Comparison of ENCODE assay signal across 20 cellular contexts in the genomic region with DNA sequence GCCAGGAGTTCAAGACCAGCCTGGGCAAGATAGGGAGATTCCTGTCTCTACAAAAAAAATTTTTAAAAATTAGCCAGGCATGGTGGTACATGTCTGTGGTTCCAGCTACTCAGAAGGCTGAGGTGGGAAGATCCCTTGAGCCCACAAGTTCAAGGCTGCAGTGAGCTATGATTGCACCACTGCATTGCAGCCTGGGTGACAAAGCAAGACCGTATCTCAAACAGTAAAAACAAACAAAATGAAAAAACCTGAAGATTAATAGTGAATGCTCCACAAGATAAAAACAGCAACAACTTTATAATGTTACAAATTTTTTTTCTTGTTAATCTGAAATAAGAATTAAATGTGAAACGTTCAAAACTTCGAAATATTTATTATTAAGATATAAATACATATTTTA. TPM values are rescaled to one million over a fixed set of nuclear protein-coding genes. Genes with fewer than 3 reads are reported as not detected.
A peak's percentile ranks its signal among the peaks of the same experiment; 100 is the strongest.
DNase-seq lines count a peak whose midpoint lies in the region; ATAC-seq lines count a peak whose summit lies in the region.
"Had no signal": no experiment of that assay in that cellular context is flagged by ENCODE, and none has a peak within 500 bp of the region (broad histone marks: within the 10 kb centered on the region; RNA-seq: fewer than 3 reads in every experiment).

No MANE protein-coding gene starts in this region.

- peak overlapping the region; percentile 92 for H3K27ac ChIP-seq in CD4-positive, alpha-beta memory T cell (ENCODE audit: low read depth, low read length)
- H3K27ac ChIP-seq: lower lobe of right lung had no signal

- H3K4me1 ChIP-seq in CD4-positive, alpha-beta memory T cell (ENCODE audit: insufficient read depth, low read length) = peaks cover 35% of the 10 kb centered on the region

- POLR2A ChIA-PET in CD4-positive, alpha-beta memory T cell (lab: Charles Lee; ENCODE audit: partially characterized antibody) = interaction anchor here (3.2 to 4.4 kb wide), 10 partner anchors 28 to 577 kb away, joined by 22 to 124 read pairs (median 84); partner anchors contain the start of genes C5orf34, HMGCS1, PAIP1 and ZNF131
- POLR2A ChIA-PET in naive thymus-derived CD8-positive, alpha-beta T cell (lab: Charles Lee) = interaction anchor here (0.7 to 4.3 kb wide), 9 partner anchors 29 to 494 kb away, joined by 3 to 113 read pairs (median 73); partner anchors contain the start of genes ANXA2R, C5orf34, NNT and ZNF131

- intact Hi-C loops in CD4-positive, alpha-beta memory T cell (cut with micrococcal nuclease) = loop anchor here (10.0 kb wide), 1 partner anchor 1318 kb away; the partner anchor contains the start of gene MRPS30

- H3K9me3 Mint-ChIP-seq in activated T-cell treated with anti-CD3 and anti-CD28 coated beads, Interleukin-2, amount 50 U/mL, for 24 hours = no peaks in the 10 kb centered on the region
- H3K9me3 Mint-ChIP-seq in activated T-cell treated with anti-CD3 and anti-CD28 coated beads, Interleukin-2, amount 50 U/mL, for 4 hours = no peaks in the 10 kb centered on the region
- peaks cover 0 to 2% (median 0%) of the 10 kb centered on the region in 8 donors for H3K9me3 Mint-ChIP-seq in CD4-positive, alpha-beta memory T cell
- no peaks in the 10 kb centered on the region for H3K9me3 Mint-ChIP-seq in activated naive CD8-positive, alpha-beta T cell (ENCODE audit: low read depth)
- no peaks in the 10 kb centered on the region for H3K9me3 Mint-ChIP-seq in naive thymus-derived CD8-positive, alpha-beta T cell
- H3K9me3 Mint-ChIP-seq: activated T-helper 2 cell treated with anti-CD3 and anti-CD28 coated beads, Interferon-gamma antibody, Interleukin-2, Interleukin-4, amounts not matched to agents 10 μg/mL and 5 μg/mL and 100 μg/mL, durations not matched to agents 14 hours and 24 hours and 36 hours had no signal

- H3K27me3 ChIP-seq in CD4-positive, alpha-beta memory T cell (ENCODE audit: insufficient read depth, low read length) = no peaks in the 10 kb centered on the region
- H3K27me3 ChIP-seq: BE2C had no signal

- no peaks in the 10 kb centered on the region for H3K9me3 ChIP-seq in CD4-positive, alpha-beta memory T cell (ENCODE audit: control insufficient read depth in 1 of 2, low read length in 2 of 2)
- H3K9me3 ChIP-seq: BE2C, lower lobe of right lung had no signal

- no peak overlapping the region for H3K4me3 ChIP-seq in CD4-positive, alpha-beta memory T cell (ENCODE audit: low read length in 2 of 2)
- H3K4me3 ChIP-seq: lower lobe of right lung had no signal

- H3K4me1 Mint-ChIP-seq in activated T-cell treated with anti-CD3 and anti-CD28 coated beads, Interleukin-2, amount 50 U/mL, for 24 hours (ENCODE audit: low read depth) = peaks cover 39% of the 10 kb centered on the region
- peaks cover 37% of the 10 kb centered on the region for H3K4me1 Mint-ChIP-seq in activated T-cell treated with anti-CD3 and anti-CD28 coated beads, Interleukin-2, amount 50 U/mL, for 4 hours (ENCODE audit: low read depth)
- peaks cover 19 to 46% (median 29%) of the 10 kb centered on the region in 4 donors for H3K4me1 Mint-ChIP-seq in CD4-positive, alpha-beta memory T cell
- H3K4me1 Mint-ChIP-seq in activated naive CD8-positive, alpha-beta T cell (ENCODE audit: low read depth) = peaks cover 40% of the 10 kb centered on the region
- H3K4me1 Mint-ChIP-seq in naive thymus-derived CD8-positive, alpha-beta T cell = peaks cover 10 to 40% (median 36%) of the 10 kb centered on the region in 4 donors

- H3K27ac Mint-ChIP-seq in activated T-cell treated with anti-CD3 and anti-CD28 coated beads, Interleukin-2, amount 50 U/mL, for 24 hours = peak overlapping the region; percentile 100
- peak overlapping the region; percentile 72 to 100 (median 98) for H3K27ac Mint-ChIP-seq in CD4-positive, alpha-beta memory T cell
- peak overlapping the region; percentile 100 for H3K27ac Mint-ChIP-seq in activated naive CD8-positive, alpha-beta T cell
- H3K27ac Mint-ChIP-seq in naive thymus-derived CD8-positive, alpha-beta T cell = peak overlapping the region; percentile 60 to 100 (median 100)
- H3K27ac Mint-ChIP-seq: progenitor cell of endocrine pancreas had no signal

- no peak for ATAC-seq in activated T-cell treated with anti-CD3 and anti-CD28 coated beads, Interleukin-2, amount 50 U/mL, for 4 hours
- no peak for ATAC-seq in naive thymus-derived CD8-positive, alpha-beta T cell
- ATAC-seq: lower lobe of right lung had no signal

- CTCF ChIA-PET in CD4-positive, alpha-beta memory T cell (lab: Charles Lee; ENCODE audit: partially characterized antibody) = interaction anchor here (0.6 to 3.3 kb wide), 12 partner anchors 13 to 493 kb away, joined by 3 to 40 read pairs (median 4); partner anchors contain the start of genes C5orf34, HMGCS1 and NNT

- no peaks in the 10 kb centered on the region for H3K36me3 ChIP-seq in CD4-positive, alpha-beta memory T cell (ENCODE audit: insufficient read depth, low read length)
- H3K36me3 ChIP-seq: lower lobe of right lung had no signal

- DNase-seq in activated T-cell treated with anti-CD3 and anti-CD28 coated beads, Interleukin-2, amount 50 U/mL, for 24 hours = no peak
- DNase-seq in activated T-cell treated with anti-CD3 and anti-CD28 coated beads, Interleukin-2, amount 50 U/mL, for 4 hours = no peak
- no peak for DNase-seq in CD4-positive, alpha-beta memory T cell
- DNase-seq in naive thymus-derived CD8-positive, alpha-beta T cell = no peak
- DNase-seq in iPS-NIHi11 (ENCODE audit: low spot score) = no peak
- no peak for DNase-seq in midbrain (lab: John Stamatoyannopoulos, UW)
- DNase-seq in activated effector memory CD4-positive, alpha-beta T cell treated with Interleukin-2 at 50 U/mL for 16 hours = no peak
- DNase-seq: aorta; BE2C; Kasumi-1; kidney glomerular epithelial cell; lower lobe of right lung; NCI-H2171 treated with DMSO at 0.1 percent for 48 hours; NCI-H524; NK-92 treated with Interleukin-12 subunit alpha and Interleukin-12 subunit beta, amount 100 ng/mL, for 24 hours; SIG-M5; stimulated activated CD8-positive, alpha-beta memory T cell treated with anti-CD3 and anti-CD28 coated beads, Interleukin-4, amount 100 ng/mL, for 48 hours had no signal

- no peaks in the 10 kb centered on the region for H3K27me3 Mint-ChIP-seq in activated T-cell treated with anti-CD3 and anti-CD28 coated beads, Interleukin-2, amount 50 U/mL, for 24 hours
- H3K27me3 Mint-ChIP-seq in activated T-cell treated with anti-CD3 and anti-CD28 coated beads, Interleukin-2, amount 50 U/mL, for 4 hours (ENCODE audit: low read depth) = no peaks in the 10 kb centered on the region
- no peaks in the 10 kb centered on the region for H3K27me3 Mint-ChIP-seq in CD4-positive, alpha-beta memory T cell
- H3K27me3 Mint-ChIP-seq in activated naive CD8-positive, alpha-beta T cell = no peaks in the 10 kb centered on the region
- no peaks in the 10 kb centered on the region for H3K27me3 Mint-ChIP-seq in naive thymus-derived CD8-positive, alpha-beta T cell
- H3K27me3 Mint-ChIP-seq: progenitor cell of endocrine pancreas had no signal

- peaks cover 69% of the 10 kb centered on the region for H3K36me3 Mint-ChIP-seq in activated T-cell treated with anti-CD3 and anti-CD28 coated beads, Interleukin-2, amount 50 U/mL, for 24 hours (ENCODE audit: low read depth)
- H3K36me3 Mint-ChIP-seq in activated T-cell treated with anti-CD3 and anti-CD28 coated beads, Interleukin-2, amount 50 U/mL, for 4 hours (ENCODE audit: insufficient read depth) = peaks cover 6% of the 10 kb centered on the region
- H3K36me3 Mint-ChIP-seq in CD4-positive, alpha-beta memory T cell = peaks cover 0 to 16% of the 10 kb centered on the region in 2 donors
- H3K36me3 Mint-ChIP-seq in activated naive CD8-positive, alpha-beta T cell = peaks cover 9% of the 10 kb centered on the region
- peaks cover 0 to 4% (median 0%) of the 10 kb centered on the region in 3 donors for H3K36me3 Mint-ChIP-seq in naive thymus-derived CD8-positive, alpha-beta T cell

- no peak overlapping the region for H3K4me3 Mint-ChIP-seq in activated T-cell treated with anti-CD3 and anti-CD28 coated beads, Interleukin-2, amount 50 U/mL, for 24 hours
- no peak overlapping the region for H3K4me3 Mint-ChIP-seq in activated T-cell treated with anti-CD3 and anti-CD28 coated beads, Interleukin-2, amount 50 U/mL, for 4 hours
- H3K4me3 Mint-ChIP-seq in CD4-positive, alpha-beta memory T cell = no peak overlapping the region
- no peak overlapping the region for H3K4me3 Mint-ChIP-seq in activated naive CD8-positive, alpha-beta T cell
- no peak overlapping the region for H3K4me3 Mint-ChIP-seq in naive thymus-derived CD8-positive, alpha-beta T cell

RNA-seq across cellular contexts. Expression of gene TMEM267, which starts 2.7 kb away (rescaled TPM):
- total RNA-seq in activated T-cell treated with anti-CD3 and anti-CD28 coated beads, Interleukin-2, amount 50 U/mL, for 4 hours = 10 to 100 TPM; 18.6 to 23.4 (median 21.2) TPM
- total RNA-seq in CD4-positive, alpha-beta memory T cell = 10 to 100 TPM; 16.6 to 18.4 TPM
- 10 to 100 TPM; 25.7 to 39.1 TPM for polyA plus RNA-seq in CD4-positive, alpha-beta memory T cell
- 10 to 100 TPM; 19.7 to 20.6 TPM for total RNA-seq in naive thymus-derived CD8-positive, alpha-beta T cell
- polyA plus RNA-seq in naive thymus-derived CD8-positive, alpha-beta T cell = 10 to 100 TPM; 19.1 to 36.7 (median 22.9) TPM

RNA-seq across cellular contexts. Expression of gene C5orf34, which starts 28.6 kb away (rescaled TPM):
- 1 to 10 TPM; 3.1 to 3.8 (median 3.6) TPM for total RNA-seq in activated T-cell treated with anti-CD3 and anti-CD28 coated beads, Interleukin-2, amount 50 U/mL, for 4 hours
- 1 to 10 TPM; 2.5 to 2.9 TPM for total RNA-seq in CD4-positive, alpha-beta memory T cell
- 1 to 10 TPM in 1 of 2 donors, under 1 TPM in 1; 0.60 to 1.3 TPM for polyA plus RNA-seq in CD4-positive, alpha-beta memory T cell
- 1 to 10 TPM; 5.3 to 7.4 TPM for total RNA-seq in naive thymus-derived CD8-positive, alpha-beta T cell
- 1 to 10 TPM in 1 of 3 donors, under 1 TPM in 2; 0.77 to 2.0 (median 0.87) TPM for polyA plus RNA-seq in naive thymus-derived CD8-positive, alpha-beta T cell
